Comparison of ENCODE assay signal across 1 cellular context in the genomic region with DNA sequence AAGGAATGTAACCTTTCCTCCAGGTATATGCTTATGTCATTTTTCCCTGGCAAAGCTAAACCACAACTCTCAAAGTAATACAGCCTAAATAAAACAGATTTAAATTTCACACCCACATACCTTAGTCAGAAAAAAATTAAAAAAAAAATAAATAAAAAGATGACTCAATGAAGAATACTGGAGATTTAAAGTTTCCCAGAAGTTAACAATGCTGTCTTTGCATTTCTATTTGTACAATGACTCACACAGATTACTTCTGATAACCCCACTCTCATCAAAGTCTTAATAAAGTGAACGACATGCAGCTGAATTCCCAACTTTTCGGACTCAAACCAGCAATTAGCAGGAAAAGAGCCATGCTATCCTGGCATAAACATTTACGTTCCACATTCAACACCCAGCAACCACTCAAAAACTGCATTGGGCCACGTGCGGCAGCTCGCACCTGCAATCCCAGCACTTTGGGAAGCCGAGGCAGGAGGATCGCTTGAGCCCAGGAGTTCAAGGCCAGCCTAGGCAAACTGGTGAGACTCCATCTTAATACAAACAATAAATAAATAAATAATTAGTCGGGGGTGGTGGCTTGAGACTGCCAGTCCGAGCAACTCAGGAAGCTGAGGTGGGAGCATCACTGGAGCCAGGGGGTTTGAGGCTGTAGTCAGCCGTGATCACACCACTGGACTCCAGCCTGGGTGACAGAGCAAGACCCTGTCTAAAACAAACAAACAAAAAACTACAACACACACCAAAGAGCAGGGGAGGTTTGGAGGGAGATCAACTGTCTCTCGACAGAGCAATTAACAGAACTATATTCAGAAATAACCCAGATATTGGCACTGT.
A peak's percentile ranks its signal among the peaks of the same experiment; 100 is the strongest.
TF ChIP-seq lines count a peak whose summit lies in the region.

No MANE protein-coding gene starts in this region.

TF ChIP-seq in HCT116, 20 proteins besides CTCF, POLR2A, EP300 and RAD21:
- TF ChIP-seq, protein P1, sequence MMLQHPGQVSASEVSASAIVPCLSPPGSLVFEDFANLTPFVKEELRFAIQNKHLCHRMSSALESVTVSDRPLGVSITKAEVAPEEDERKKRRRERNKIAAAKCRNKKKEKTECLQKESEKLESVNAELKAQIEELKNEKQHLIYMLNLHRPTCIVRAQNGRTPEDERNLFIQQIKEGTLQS (IDR thresholded peaks at IDR 0.05), result no peak
- TF ChIP-seq FOSL1 (IDR thresholded peaks at IDR 0.05; ENCODE audit: low read depth), result 0 out of 2 replicates have a peak, but pooled peaks have one; percentile 8
